Comparison of ENCODE assay signal across 12 cellular contexts in genomic region chr2:1047485-1047884, GRCh38.
DNase-seq lines count a peak whose midpoint lies in the region; ATAC-seq and TF ChIP-seq lines count a peak whose summit lies in the region.
"Had no signal": no experiment of that assay in that cellular context is flagged by ENCODE, and none has a peak within 500 bp of the region (broad histone marks: within the 10 kb centered on the region; RNA-seq: fewer than 3 reads in every experiment).

No MANE protein-coding gene starts in this region.

- no peak overlapping the region for H3K4me2 ChIP-seq in PC-3 (ENCODE audit: low read length)

- DNase-seq in activated naive CD4-positive, alpha-beta T cell treated with anti-CD3 and anti-CD28 coated beads for 36 hours, result peak; percentile 12
- DNase-seq in activated naive CD4-positive, alpha-beta T cell treated with anti-CD3 and anti-CD28 coated beads, Interleukin-2, amount 50 U/mL, for 16 hours, result no peak
- DNase-seq in PC-3 (peak; percentile 24), fibroblast of pulmonary artery (ENCODE audit: low read depth) (peak; percentile 23), type B pancreatic cell (ENCODE audit: extremely low spot score, unreplicated experiment) (no peak), NCI-H187 treated with DMSO at 0.1 percent for 48 hours (lab: John Stamatoyannopoulos, UW) (no peak)
- DNase-seq: aorta; effector memory CD4-positive, alpha-beta T cell; MM.1S; pancreas had no signal

- no peaks in the 10 kb centered on the region for H3K27me3 Mint-ChIP-seq in activated naive CD4-positive, alpha-beta T cell treated with anti-CD3 and anti-CD28 coated beads for 36 hours (ENCODE audit: low read depth)
- H3K27me3 Mint-ChIP-seq in type B pancreatic cell, result no peaks in the 10 kb centered on the region

- intact Hi-C loops in activated naive CD4-positive, alpha-beta T cell treated with anti-CD3 and anti-CD28 coated beads for 36 hours (cut with micrococcal nuclease), result loop anchor here (1.0 kb wide), 1 partner anchor 499 kb away; no protein-coding TSS in a partner anchor
- intact Hi-C loops in PC-3 (cut with micrococcal nuclease), result no loop called here

- H3K27ac Mint-ChIP-seq in activated naive CD4-positive, alpha-beta T cell treated with anti-CD3 and anti-CD28 coated beads for 36 hours, result no peak overlapping the region
- H3K27ac Mint-ChIP-seq in type B pancreatic cell, result no peak overlapping the region

- POLR2A ChIA-PET in PC-3 (lab: Charles Lee; ENCODE audit: unreplicated experiment), result no interaction called here

- no peaks in the 10 kb centered on the region for H3K79me2 ChIP-seq in PC-3 (ENCODE audit: low read length)

- no TSS peak for BruUV-seq in PC-3 (replicated peaks; lab: Mats Ljungman, UMichigan)

- no peaks in the 10 kb centered on the region for H3K9me2 ChIP-seq in PC-3 (replicated peaks; ENCODE audit: low read length)

- no peak overlapping the region for H3K27ac ChIP-seq in PC-3 (ENCODE audit: low read length)
- H3K27ac ChIP-seq: pancreas had no signal

- TF ChIP-seq CTCF in PC-3 (conservative IDR thresholded peaks at IDR 0.05; ENCODE audit: low read depth, low read length), result peak; percentile 45
- no peak for TF ChIP-seq CTCF in fibroblast of pulmonary artery (IDR thresholded peaks at IDR 0.05; ENCODE audit: low read length, missing control alignments)
- peak; percentile 34 for TF ChIP-seq CTCF in type B pancreatic cell (conservative IDR thresholded peaks at IDR 0.05)

- CTCF ChIA-PET in activated naive CD4-positive, alpha-beta T cell treated with anti-CD3 and anti-CD28 coated beads for 36 hours (lab: Charles Lee), result interaction anchor here (0.7 to 1.0 kb wide), 2 partner anchors 33 to 94 kb away, joined by 3 read pairs; no protein-coding TSS in a partner anchor
- CTCF ChIA-PET in PC-3 (lab: Charles Lee), result no interaction called here

- no peak overlapping the region for H2AFZ ChIP-seq in PC-3 (ENCODE audit: low read length)

- no peaks in the 10 kb centered on the region for H3K27me3 ChIP-seq in PC-3 (ENCODE audit: low read length)
- H3K27me3 ChIP-seq: pancreas had no signal

- no peak overlapping the region for H3K4me3 Mint-ChIP-seq in activated naive CD4-positive, alpha-beta T cell treated with anti-CD3 and anti-CD28 coated beads for 36 hours
- no peak overlapping the region for H3K4me3 Mint-ChIP-seq in type B pancreatic cell

- no peaks in the 10 kb centered on the region for H4K20me1 ChIP-seq in PC-3 (ENCODE audit: low read length)

- peaks cover 10% of the 10 kb centered on the region for H3K9me3 Mint-ChIP-seq in activated naive CD4-positive, alpha-beta T cell treated with anti-CD3 and anti-CD28 coated beads for 36 hours
- H3K9me3 Mint-ChIP-seq in type B pancreatic cell, result peaks cover 20% of the 10 kb centered on the region

- H3K4me1 Mint-ChIP-seq in activated naive CD4-positive, alpha-beta T cell treated with anti-CD3 and anti-CD28 coated beads for 36 hours (ENCODE audit: low read depth), result peaks cover 6% of the 10 kb centered on the region
- no peaks in the 10 kb centered on the region for H3K4me1 Mint-ChIP-seq in type B pancreatic cell (ENCODE audit: unreplicated experiment)

- no peak overlapping the region for H3K4me3 ChIP-seq in PC-3 (ENCODE audit: low read length)
- no peak overlapping the region for H3K4me3 ChIP-seq in fibroblast of pulmonary artery (replicated peaks; ENCODE audit: low read depth, low read length)
- H3K4me3 ChIP-seq: pancreas had no signal

- H3K9ac ChIP-seq in PC-3 (ENCODE audit: low read length), result no peak overlapping the region

- ATAC-seq in PC-3 (no peak), HG03159 (IDR thresholded peaks at IDR 0.05; ENCODE audit: unreplicated experiment) (no peak), GM19324 (IDR thresholded peaks at IDR 0.05; ENCODE audit: low FRiP score, unreplicated experiment) (no peak)

- H3K36me3 ChIP-seq in PC-3 (ENCODE audit: low read depth, low read length), result no peaks in the 10 kb centered on the region
- H3K36me3 ChIP-seq: pancreas had no signal

- H3K4me1 ChIP-seq in PC-3 (ENCODE audit: insufficient read depth, low read length), result no peaks in the 10 kb centered on the region
- H3K4me1 ChIP-seq: pancreas had no signal

- H3K36me3 Mint-ChIP-seq in activated naive CD4-positive, alpha-beta T cell treated with anti-CD3 and anti-CD28 coated beads for 36 hours (ENCODE audit: low read depth), result no peaks in the 10 kb centered on the region
- peaks cover 4% of the 10 kb centered on the region for H3K36me3 Mint-ChIP-seq in type B pancreatic cell

- no peaks in the 10 kb centered on the region for H3F3A ChIP-seq in PC-3 (ENCODE audit: low read length, unreplicated experiment)

- no peaks in the 10 kb centered on the region for H3K9me3 ChIP-seq in PC-3 (ENCODE audit: low read length)
- H3K9me3 ChIP-seq: pancreas had no signal

Comparison
In these comparisons a context has a peak if more than half of its experiments do, and no peak if none do; other contexts are left out.
1. DNase-seq: peak in activated naive CD4-positive, alpha-beta T cell treated with anti-CD3 and anti-CD28 coated beads for 36 hours (single experiment), PC-3 (single experiment) and fibroblast of pulmonary artery (single experiment); none in activated naive CD4-positive, alpha-beta T cell treated with anti-CD3 and anti-CD28 coated beads, Interleukin-2, amount 50 U/mL, for 16 hours (single experiment), type B pancreatic cell (single experiment) and NCI-H187 treated with DMSO at 0.1 percent for 48 hours (single experiment).